Comparison of ENCODE assay signal across 9 cellular contexts in the genomic region with DNA sequence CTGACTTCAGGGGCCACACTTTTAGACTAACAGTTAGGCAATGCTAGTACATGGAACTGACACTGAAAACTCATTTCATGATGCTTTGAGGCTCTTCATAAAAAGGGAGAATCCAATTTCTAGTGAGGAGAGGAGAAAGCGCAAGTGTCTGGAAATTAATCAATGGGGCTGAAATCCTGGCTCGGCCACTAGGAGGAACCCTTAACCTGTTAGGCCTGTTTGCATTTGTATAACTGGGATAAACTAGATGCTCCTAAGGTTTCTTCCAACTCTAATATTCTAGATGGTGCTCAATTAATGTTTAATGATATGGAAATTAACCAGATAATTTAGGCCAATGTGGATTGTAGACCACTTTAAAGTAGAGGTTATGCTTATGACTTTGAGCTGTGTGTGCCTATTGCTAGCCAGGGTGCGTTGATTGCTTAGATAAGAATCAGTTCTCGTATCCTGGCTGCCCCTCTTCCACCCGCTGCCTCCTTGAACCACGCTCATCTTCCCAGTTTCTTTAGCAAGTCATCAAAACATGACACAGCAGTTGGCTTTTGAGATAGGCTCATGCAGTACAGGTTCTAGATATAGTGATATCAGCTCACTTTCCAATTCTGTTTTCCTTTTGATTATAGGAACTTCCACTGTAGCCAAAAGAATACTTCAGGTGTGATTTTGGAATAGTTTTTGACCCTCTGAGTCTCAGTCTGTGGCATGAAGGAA. TPM values are rescaled to one million over a fixed set of nuclear protein-coding genes. Genes with fewer than 3 reads are reported as not detected.
DNase-seq lines count a peak whose midpoint lies in the region; ATAC-seq and TF ChIP-seq lines count a peak whose summit lies in the region.
"Had no signal": no experiment of that assay in that cellular context is flagged by ENCODE, and none has a peak within 500 bp of the region (broad histone marks: within the 10 kb centered on the region; RNA-seq: fewer than 3 reads in every experiment).

No MANE protein-coding gene starts in this region.

- BruUV-seq in A673 (replicated peaks; lab: Mats Ljungman, UMichigan), result no TSS peak

- H3K4me1 ChIP-seq in A673 (ENCODE audit: insufficient read depth, low read length, poor library complexity, severe bottlenecking), result no peaks in the 10 kb centered on the region
- H3K4me1 ChIP-seq in Peyer's patch, result no peaks in the 10 kb centered on the region
- no peaks in the 10 kb centered on the region for H3K4me1 ChIP-seq in foreskin keratinocyte

- TF ChIP-seq CTCF in A673 (conservative IDR thresholded peaks at IDR 0.05; ENCODE audit: low read depth, low read length) (peak; percentile 58), GM12864 (IDR thresholded peaks at IDR 0.05; ENCODE audit: low read depth, low read length, missing control alignments) (peak; percentile 58), Peyer's patch (IDR thresholded peaks at IDR 0.05) (peak in 4 of 6 experiments; percentile 20 to 44 (median 37)), foreskin keratinocyte (conservative IDR thresholded peaks at IDR 0.05) (peak; percentile 66), GM20000 (IDR thresholded peaks at IDR 0.05; ENCODE audit: extremely low read depth, missing control alignments) (no peak)

- ATAC-seq in foreskin keratinocyte, result peak; percentile 58
- no peak for ATAC-seq in HG02610 (IDR thresholded peaks at IDR 0.05; ENCODE audit: unreplicated experiment)
- no peak for ATAC-seq in Right ventricle myocardium superior (ENCODE audit: poor library complexity)

- no peak overlapping the region for H3K4me3 ChIP-seq in A673 (ENCODE audit: low read depth, low read length, poor library complexity, severe bottlenecking)
- H3K4me3 ChIP-seq in GM12864 (ENCODE audit: low read depth, low read length), result no peak overlapping the region
- H3K4me3 ChIP-seq in Peyer's patch, result no peak overlapping the region

- H3K36me3 ChIP-seq in A673 (ENCODE audit: insufficient read depth, low read length, poor library complexity, severe bottlenecking) (no peaks in the 10 kb centered on the region), Peyer's patch (no peaks in the 10 kb centered on the region)

- CTCF ChIA-PET in A673 (lab: Charles Lee), result no interaction called here

- peaks cover 27% of the 10 kb centered on the region for H3K27me3 ChIP-seq in A673 (replicated peaks; ENCODE audit: insufficient read depth, low read depth, low read length, poor library complexity)
- no peaks in the 10 kb centered on the region for H3K27me3 ChIP-seq in Peyer's patch
- H3K27me3 ChIP-seq in foreskin keratinocyte, result peaks cover 2% of the 10 kb centered on the region

- peak; percentile 23 for DNase-seq in A673 (ENCODE audit: low spot score)
- DNase-seq in GM12864 (ENCODE audit: low read depth), result no peak
- no peak for DNase-seq in Peyer's patch
- DNase-seq in foreskin keratinocyte, result no peak
- DNase-seq in CD1c-positive myeloid dendritic cell (ENCODE audit: extremely low spot score), result no peak
- DNase-seq in Right ventricle myocardium superior, result no peak
- no peak for DNase-seq in GM20000 (ENCODE audit: low spot score)
- DNase-seq: activated B cell treated with CpG ODN at 0.5 μM for 24 hours had no signal

- TF ChIP-seq POLR2A in Peyer's patch (IDR thresholded peaks at IDR 0.05), result no peak

- POLR2A ChIA-PET in A673 (lab: Charles Lee; ENCODE audit: low non-redundant PET), result no interaction called here

- intact Hi-C loops in A673 (cut with micrococcal nuclease; ENCODE audit: unreplicated experiment) (loop anchor here (5.0 kb wide), 1 partner anchor 1436 kb away; no protein-coding TSS in a partner anchor), Right ventricle myocardium superior (cut with DNase I) (loop anchor here (5.0 kb wide), 1 partner anchor 1096 kb away; no protein-coding TSS in a partner anchor)

- H3K9me3 ChIP-seq in A673 (ENCODE audit: low read depth, low read length, poor library complexity, severe bottlenecking), result no peaks in the 10 kb centered on the region
- H3K9me3 ChIP-seq in Peyer's patch, result no peaks in the 10 kb centered on the region

- no peak overlapping the region for H3K27ac ChIP-seq in A673 (ENCODE audit: low read depth, low read length, poor library complexity, severe bottlenecking)
- H3K27ac ChIP-seq in Peyer's patch, result no peak overlapping the region
- H3K27ac ChIP-seq in foreskin keratinocyte, result no peak overlapping the region

RNA-seq across cellular contexts. Expression of a gene that starts 16.8 kb away (rescaled TPM):
- 39.9 and 41.6 TPM in 2 replicates for total RNA-seq in A673 (2021)
- 100 to 1,000 TPM in 2 of 4 donors, 10 to 100 TPM in 2; 70.1 to 314 (median 89.7) TPM for total RNA-seq in Peyer's patch
- 22.6 and 23.7 TPM in 2 replicates for total RNA-seq in foreskin keratinocyte
- 13.2 and 14.4 TPM in 2 replicates for polyA plus RNA-seq in foreskin keratinocyte
- total RNA-seq in Right ventricle myocardium superior, result 46.9 TPM
